Comparison of ENCODE assay signal across 8 cellular contexts in genomic region chr4:71501992-71502391, GRCh38.
"Had no signal": no experiment of that assay in that cellular context is flagged by ENCODE, and none has a peak within 500 bp of the region (broad histone marks: within the 10 kb centered on the region; RNA-seq: fewer than 3 reads in every experiment).

No MANE protein-coding gene starts in this region.

- DNase-seq: GDM1, GF-D8 had no signal

- FAIRE-seq: G401.6, GM12878, GM12891, GM12892, GM18507, GM19239 had no signal

- ATAC-seq: GM12878 had no signal

- H3K4me3 ChIP-seq: GM12878 had no signal
